27 cellular contexts compared by ENCODE assay signal in genomic region chr4:78100060-78100459, GRCh38. TPM values are rescaled to one million over a fixed set of nuclear protein-coding genes. Genes with fewer than 3 reads are reported as not detected.
DNase-seq lines count a peak whose midpoint lies in the region; ATAC-seq and TF ChIP-seq lines count a peak whose summit lies in the region.
"Had no signal": no experiment of that assay in that cellular context is flagged by ENCODE, and none has a peak within 500 bp of the region (broad histone marks: within the 10 kb centered on the region; RNA-seq: fewer than 3 reads in every experiment).

No MANE protein-coding gene starts in this region.

- peaks cover 16% of the 10 kb centered on the region for H3K4me1 Mint-ChIP-seq in endothelial cell (ENCODE audit: unreplicated experiment)

- H3K9me3 ChIP-seq in right atrium auricular region, result no peaks in the 10 kb centered on the region
- no peaks in the 10 kb centered on the region for H3K9me3 ChIP-seq in upper lobe of left lung
- H3K9me3 ChIP-seq: breast epithelium, prostate gland had no signal

- peak overlapping the region; percentile 14 for H3K27ac Mint-ChIP-seq in endothelial cell (ENCODE audit: unreplicated experiment)

- no peak for TF ChIP-seq EP300 in upper lobe of left lung (IDR thresholded peaks at IDR 0.05)

- no peaks in the 10 kb centered on the region for H3K27me3 Mint-ChIP-seq in endothelial cell (ENCODE audit: unreplicated experiment)

- intact Hi-C loops in Right ventricle myocardium superior (cut with DNase I), result no loop called here

- no peaks in the 10 kb centered on the region for H3K36me3 ChIP-seq in right atrium auricular region
- H3K36me3 ChIP-seq in upper lobe of left lung, result no peaks in the 10 kb centered on the region
- H3K36me3 ChIP-seq: BLaER1 treated with 17β-estradiol and CSF1 and Interleukin-3, amounts not matched to agents 10 nM and 100 nM; breast epithelium; prostate gland had no signal

- H3K4me3 ChIP-seq in right atrium auricular region (no peak overlapping the region), upper lobe of left lung (no peak overlapping the region)
- H3K4me3 ChIP-seq: BLaER1 treated with 17β-estradiol and CSF1 and Interleukin-3, amounts not matched to agents 10 nM and 100 nM; breast epithelium; prostate gland had no signal

- H3K27me3 ChIP-seq in right atrium auricular region (no peaks in the 10 kb centered on the region), upper lobe of left lung (no peaks in the 10 kb centered on the region)
- H3K27me3 ChIP-seq: BLaER1 treated with 17β-estradiol and CSF1 and Interleukin-3, amounts not matched to agents 10 nM and 100 nM; breast epithelium had no signal

- no peak for TF ChIP-seq CTCF in right atrium auricular region (IDR thresholded peaks at IDR 0.05)
- TF ChIP-seq CTCF in endothelial cell (IDR thresholded peaks at IDR 0.05; ENCODE audit: unreplicated experiment), result no peak
- no peak for TF ChIP-seq CTCF in upper lobe of left lung (IDR thresholded peaks at IDR 0.05)

- H3K9me3 Mint-ChIP-seq in endothelial cell (ENCODE audit: unreplicated experiment), result no peaks in the 10 kb centered on the region

- ATAC-seq in Right ventricle myocardium superior (ENCODE audit: poor library complexity), result peak; percentile 43
- ATAC-seq in upper lobe of left lung (ENCODE audit: low FRiP score in 2 of 2), result peak; percentile 50 to 54
- no peak for ATAC-seq in left lobe of liver
- no peak for ATAC-seq in SK-N-SH treated with all-trans-retinoic acid at 6 μM for 48 hours
- ATAC-seq: PC-3 had no signal

- H3K27ac ChIP-seq in right atrium auricular region, result peak overlapping the region in 1 of 2 donors; percentile 75
- no peak overlapping the region for H3K27ac ChIP-seq in upper lobe of left lung
- H3K27ac ChIP-seq: BLaER1 treated with 17β-estradiol and CSF1 and Interleukin-3, amounts not matched to agents 10 nM and 100 nM; breast epithelium; prostate gland had no signal

- peaks cover 0 to 14% of the 10 kb centered on the region in 2 donors for H3K4me1 ChIP-seq in right atrium auricular region
- peaks cover 0 to 12% (median 3%) of the 10 kb centered on the region in 4 donors for H3K4me1 ChIP-seq in upper lobe of left lung
- H3K4me1 ChIP-seq: BLaER1 treated with 17β-estradiol and CSF1 and Interleukin-3, amounts not matched to agents 10 nM and 100 nM; breast epithelium; prostate gland had no signal

- no peak for TF ChIP-seq POLR2A in upper lobe of left lung (IDR thresholded peaks at IDR 0.05)

- H3K36me3 Mint-ChIP-seq in endothelial cell (ENCODE audit: low read depth, unreplicated experiment), result peaks cover 13% of the 10 kb centered on the region

- DNase-seq in Right ventricle myocardium superior (no peak), right atrium auricular region (ENCODE audit: low spot score) (no peak), endothelial cell (ENCODE audit: low spot score) (no peak), myocyte (ENCODE audit: low read depth) (peak; percentile 71), upper lobe of left lung (no peak), left lobe of liver (ENCODE audit: low spot score) (no peak)
- DNase-seq in activated CD8-positive, alpha-beta memory T cell treated with anti-CD3 and anti-CD28 coated beads, Interleukin-2, amount 50 U/mL, for 48 hours, result no peak
- DNase-seq: 8988T; activated CD4-positive, alpha-beta T cell treated with anti-CD3 and anti-CD28 coated beads, Interleukin-2, amount 50 U/mL, for 1 hour; activated CD8-positive, alpha-beta memory T cell treated with anti-CD3 and anti-CD28 coated beads, Interleukin-2, amount 50 U/mL, for 4 hours; activated effector memory CD4-positive, alpha-beta T cell treated with Interleukin-2 at 50 U/mL for 16 hours; Calu3; dermis blood vessel endothelial cell; foreskin melanocyte; hippocampal formation; islet precursor cell; KG1; MV-4-11; NCI-H187 treated with DMSO at 0.1 percent for 48 hours; PC-3; SIG-M5; stimulated activated CD4-positive, alpha-beta T cell treated with anti-CD3 and anti-CD28 coated beads, Interleukin-12 subunit alpha, Interleukin-12 subunit beta, amount 100 ng/mL, for 4 hours had no signal

- no peak overlapping the region for H3K4me3 Mint-ChIP-seq in endothelial cell (ENCODE audit: unreplicated experiment)

TF ChIP-seq in SK-N-SH treated with all-trans-retinoic acid at 6 μM for 48 hours, 23 proteins besides CTCF, POLR2A, EP300 and RAD21 (continues in another document):
- TF ChIP-seq TCF4 (CRISPR knock-in tag; IDR thresholded peaks at IDR 0.05; ENCODE audit: borderline replicate concordance) (no peak), RARB (CRISPR knock-in tag; IDR thresholded peaks at IDR 0.05) (no peak), PPARA (CRISPR knock-in tag; IDR thresholded peaks at IDR 0.05; ENCODE audit: borderline replicate concordance) (no peak), ZNF565 (CRISPR knock-in tag; conservative IDR thresholded peaks at IDR 0.05; ENCODE audit: low read depth) (no peak), BACH2 (CRISPR knock-in tag; IDR thresholded peaks at IDR 0.05; ENCODE audit: borderline replicate concordance) (no peak), TSHZ2 (CRISPR knock-in tag; IDR thresholded peaks at IDR 0.05) (no peak), SNAI2 (CRISPR knock-in tag; IDR thresholded peaks at IDR 0.05) (no peak), ISL1 (CRISPR knock-in tag; IDR thresholded peaks at IDR 0.05) (no peak), ZNF70 (CRISPR knock-in tag; IDR thresholded peaks at IDR 0.05) (no peak), ZC3H10 (CRISPR knock-in tag; IDR thresholded peaks at IDR 0.05) (no peak), GLIS3 (CRISPR knock-in tag; IDR thresholded peaks at IDR 0.05) (no peak), POU6F1 (CRISPR knock-in tag; IDR thresholded peaks at IDR 0.05; ENCODE audit: borderline replicate concordance, low read depth) (no peak), CSDC2 (CRISPR knock-in tag; IDR thresholded peaks at IDR 0.05) (no peak), ZFP30 (CRISPR knock-in tag; IDR thresholded peaks at IDR 0.05) (no peak), CREB5 (CRISPR knock-in tag; IDR thresholded peaks at IDR 0.05; ENCODE audit: low read depth) (no peak), ARNTL (CRISPR knock-in tag; IDR thresholded peaks at IDR 0.05; ENCODE audit: borderline replicate concordance, low read depth) (no peak), ZFP3 (CRISPR knock-in tag; IDR thresholded peaks at IDR 0.05) (no peak)

RNA-seq across cellular contexts. Expression of gene FRAS1, which starts 42.9 kb away (rescaled TPM):
- total RNA-seq in Right ventricle myocardium superior, result 2.5 TPM
- 10 to 100 TPM in 1 of 2 donors, 1 to 10 TPM in 1; 5.8 to 12.9 TPM for total RNA-seq in right atrium auricular region
- total RNA-seq in endothelial cell (ENCODE audit: unreplicated experiment), result 51.7 TPM
- 18.3 and 21.0 TPM in 2 replicates for total RNA-seq in myocyte
- 18.4 TPM for polyA plus RNA-seq in myocyte (2012)
- total RNA-seq in upper lobe of left lung, result 10 to 100 TPM in 1 of 6 donors, 1 to 10 TPM in 5; 3.9 to 11.2 (median 6.7) TPM
- total RNA-seq in left lobe of liver, result 0.65 TPM
- total RNA-seq: T-helper 1 cell treated with Interleukin-12 subunit alpha and Interleukin-12 subunit beta and Interleukin-4 antibody, amounts not matched to agents 30 ng/mL and 1 ng/mL, for 36 hours had no signal

Comparison
In these comparisons a context has a peak if more than half of its experiments do, and no peak if none do; other contexts are left out.
1. ATAC-seq: peak in Right ventricle myocardium superior (single experiment) and upper lobe of left lung (2 of 2); none in left lobe of liver (single experiment) and SK-N-SH treated with all-trans-retinoic acid at 6 μM for 48 hours (single experiment).